1 cellular context compared by ENCODE assay signal in the genomic region with DNA sequence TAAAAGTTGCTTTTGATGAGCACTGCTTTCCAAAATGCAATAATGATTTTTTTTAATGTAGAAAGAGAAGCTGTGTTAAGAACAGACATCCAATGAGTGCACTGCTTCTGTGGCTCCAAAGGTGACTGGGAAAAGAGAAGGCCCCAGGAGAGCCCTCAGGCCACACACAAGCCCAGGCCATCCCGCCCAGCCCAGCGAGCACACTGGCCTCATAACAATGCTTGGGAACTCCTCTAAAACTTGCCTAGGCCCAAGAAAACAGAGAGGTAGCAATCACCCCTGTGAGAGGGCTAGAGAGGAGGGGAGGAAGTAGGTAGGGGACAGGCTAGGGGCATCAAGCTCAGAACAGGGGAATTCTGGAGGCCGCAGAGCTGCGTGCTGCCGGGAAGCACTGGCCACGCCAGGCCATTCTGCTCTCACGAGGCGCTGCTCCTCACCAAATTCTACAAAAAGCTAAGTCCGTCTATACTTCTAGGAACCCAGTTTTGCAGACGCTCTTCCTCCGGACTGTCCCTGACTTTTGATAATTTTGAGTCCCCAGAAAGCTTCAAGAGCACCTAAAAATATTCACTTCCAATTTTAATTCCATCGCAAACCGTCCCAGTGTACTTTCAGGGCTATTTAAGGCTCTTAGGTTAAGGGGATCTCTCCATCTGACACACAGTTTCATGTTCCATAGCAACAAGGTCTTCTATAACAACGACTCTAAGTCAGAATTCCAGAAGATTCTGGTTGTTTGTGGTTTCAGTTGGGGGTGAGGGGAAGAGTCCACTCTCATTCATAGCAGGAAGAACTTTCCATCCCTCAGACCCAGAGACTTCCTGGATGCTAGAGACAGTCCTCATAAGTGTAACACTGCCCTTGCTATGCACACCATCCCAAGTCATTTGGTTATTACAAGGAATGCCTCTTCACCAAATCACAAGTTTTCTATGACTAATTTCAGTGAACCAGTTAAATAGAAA.
TF ChIP-seq lines count a peak whose summit lies in the region.

No MANE protein-coding gene starts in this region.

TF ChIP-seq in IMR-90, 13 proteins besides CTCF, POLR2A, EP300 and RAD21:
- no peak for TF ChIP-seq SMC3 (IDR thresholded peaks at IDR 0.05; ENCODE audit: low read depth, low read length)
- no peak for TF ChIP-seq CHD1 (IDR thresholded peaks at IDR 0.05; ENCODE audit: low read depth, low read length)
- no peak for TF ChIP-seq FOS (IDR thresholded peaks at IDR 0.05; ENCODE audit: low read depth, low read length)
- TF ChIP-seq, protein P1, sequence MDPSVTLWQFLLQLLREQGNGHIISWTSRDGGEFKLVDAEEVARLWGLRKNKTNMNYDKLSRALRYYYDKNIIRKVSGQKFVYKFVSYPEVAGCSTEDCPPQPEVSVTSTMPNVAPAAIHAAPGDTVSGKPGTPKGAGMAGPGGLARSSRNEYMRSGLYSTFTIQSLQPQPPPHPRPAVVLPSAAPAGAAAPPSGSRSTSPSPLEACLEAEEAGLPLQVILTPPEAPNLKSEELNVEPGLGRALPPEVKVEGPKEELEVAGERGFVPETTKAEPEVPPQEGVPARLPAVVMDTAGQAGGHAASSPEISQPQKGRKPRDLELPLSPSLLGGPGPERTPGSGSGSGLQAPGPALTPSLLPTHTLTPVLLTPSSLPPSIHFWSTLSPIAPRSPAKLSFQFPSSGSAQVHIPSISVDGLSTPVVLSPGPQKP (IDR thresholded peaks at IDR 0.05; ENCODE audit: borderline replicate concordance, low read depth, low read length) = no peak
- TF ChIP-seq MAZ (IDR thresholded peaks at IDR 0.05; ENCODE audit: borderline replicate concordance, low read depth, low read length) = no peak
- TF ChIP-seq RCOR1 (IDR thresholded peaks at IDR 0.05; ENCODE audit: insufficient replicate concordance, low read length) = no peak
- TF ChIP-seq CEBPB (IDR thresholded peaks at IDR 0.05; ENCODE audit: low read depth, low read length) = no peak
- TF ChIP-seq RFX5 (IDR thresholded peaks at IDR 0.05; ENCODE audit: low read depth, low read length) = no peak
- no peak for TF ChIP-seq BHLHE40 (IDR thresholded peaks at IDR 0.05; ENCODE audit: low read depth, low read length)
- no peak for TF ChIP-seq MXI1 (IDR thresholded peaks at IDR 0.05; ENCODE audit: borderline replicate concordance, low read depth, low read length)
- no peak for TF ChIP-seq USF2 (IDR thresholded peaks at IDR 0.05; ENCODE audit: low read depth, low read length)
- TF ChIP-seq NFE2L2 (IDR thresholded peaks at IDR 0.05; ENCODE audit: low read depth, low read length) = no peak
- no peak for TF ChIP-seq MAFK (IDR thresholded peaks at IDR 0.05; ENCODE audit: low read depth, low read length)
